In the genomic region with DNA sequence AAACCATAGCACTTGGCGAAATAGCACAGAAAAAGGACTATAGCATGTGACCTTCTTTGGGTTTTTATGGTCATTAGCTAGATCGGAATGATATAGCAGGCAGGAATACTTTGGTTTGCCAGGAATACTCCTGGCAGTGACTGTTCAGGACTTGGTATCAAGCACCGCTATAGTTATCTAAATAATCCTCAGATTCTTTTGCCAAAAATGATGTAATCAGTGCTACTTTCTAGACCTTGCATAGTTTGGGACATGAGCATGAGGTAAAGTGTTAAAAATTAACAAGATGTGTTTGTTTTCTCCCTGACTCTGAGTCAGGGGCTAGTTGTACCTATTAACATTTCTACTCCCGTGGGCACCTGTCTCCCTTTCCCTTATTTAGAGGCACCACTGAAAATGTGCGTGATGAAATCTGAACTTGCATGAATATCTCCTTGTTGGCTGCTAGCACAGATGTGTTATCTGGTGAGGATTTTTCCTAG, we compare ENCODE assay signal across 26 cellular contexts.
A peak's percentile ranks its signal among the peaks of the same experiment; 100 is the strongest.
DNase-seq lines count a peak whose midpoint lies in the region; ATAC-seq, FAIRE-seq and TF ChIP-seq lines count a peak whose summit lies in the region.
"Had no signal": no experiment of that assay in that cellular context is flagged by ENCODE, and none has a peak within 500 bp of the region (broad histone marks: within the 10 kb centered on the region; RNA-seq: fewer than 3 reads in every experiment).

No MANE protein-coding gene starts in this region.

- H3K4me3 Mint-ChIP-seq in activated T-cell treated with anti-CD3 and anti-CD28 coated beads, Interleukin-2, amount 50 U/mL, for 72 hours, result no peak overlapping the region
- H3K4me3 Mint-ChIP-seq in activated T-cell treated with anti-CD3 and anti-CD28 coated beads, Interleukin-2, amount 50 U/mL, for 4 hours, result no peak overlapping the region
- H3K4me3 Mint-ChIP-seq in stimulated activated effector memory CD8-positive, alpha-beta T cell treated with anti-CD3 and anti-CD28 coated beads, Interleukin-12 subunit alpha, Interleukin-12 subunit beta, amount 100 ng/mL, for 72 hours, result no peak overlapping the region
- H3K4me3 Mint-ChIP-seq: activated CD8-positive, alpha-beta T cell treated with anti-CD3 and anti-CD28 coated beads for 36 hours; effector memory CD8-positive, alpha-beta T cell; type B pancreatic cell had no signal

- H3K36me3 Mint-ChIP-seq in activated T-cell treated with anti-CD3 and anti-CD28 coated beads, Interleukin-2, amount 50 U/mL, for 72 hours (ENCODE audit: insufficient read depth in 2 of 2), result no peaks in the 10 kb centered on the region
- H3K36me3 Mint-ChIP-seq in activated T-cell treated with anti-CD3 and anti-CD28 coated beads, Interleukin-2, amount 50 U/mL, for 4 hours (ENCODE audit: insufficient read depth), result peaks cover 3% of the 10 kb centered on the region
- no peaks in the 10 kb centered on the region for H3K36me3 Mint-ChIP-seq in stimulated activated effector memory CD8-positive, alpha-beta T cell treated with anti-CD3 and anti-CD28 coated beads, Interleukin-12 subunit alpha, Interleukin-12 subunit beta, amount 100 ng/mL, for 72 hours
- H3K36me3 Mint-ChIP-seq: type B pancreatic cell had no signal

- no peak overlapping the region for H3K9ac ChIP-seq in HepG2 (ENCODE audit: insufficient read depth, low read depth, low read length)
- H3K9ac ChIP-seq: BLaER1 had no signal

- peak; percentile 47 for FAIRE-seq in HepG2 (lab: Jason Lieb, UNC)

- TF ChIP-seq EP300 in HepG2 (IDR thresholded peaks at IDR 0.05; ENCODE audit: low read depth in 2 of 2, low read length in 2 of 2) (peak in 1 of 2 experiments; percentile 39; a peak in 1 of 4 replicates), HepG2 (CRISPR knock-in tag; IDR thresholded peaks at IDR 0.05; ENCODE audit: borderline replicate concordance) (no peak)

- ATAC-seq in activated T-cell treated with anti-CD3 and anti-CD28 coated beads, Interleukin-2, amount 50 U/mL, for 72 hours (replicated peaks in 1 of 2), result no peak
- ATAC-seq in activated T-cell treated with anti-CD3 and anti-CD28 coated beads, Interleukin-2, amount 50 U/mL, for 4 hours, result no peak
- ATAC-seq in HepG2 (peak; percentile 97), HG02571 (IDR thresholded peaks at IDR 0.05; ENCODE audit: unreplicated experiment) (no peak), GM21576 (IDR thresholded peaks at IDR 0.05; ENCODE audit: unreplicated experiment) (no peak)
- no peak for ATAC-seq in stimulated activated effector memory CD8-positive, alpha-beta T cell treated with anti-CD3 and anti-CD28 coated beads, Interleukin-12 subunit alpha, Interleukin-12 subunit beta, amount 100 ng/mL, for 72 hours
- ATAC-seq: activated CD8-positive, alpha-beta T cell treated with anti-CD3 and anti-CD28 coated beads for 36 hours; effector memory CD8-positive, alpha-beta T cell; psoas muscle had no signal

- peak overlapping the region; percentile 19 for H3K27ac Mint-ChIP-seq in activated T-cell treated with anti-CD3 and anti-CD28 coated beads, Interleukin-2, amount 50 U/mL, for 72 hours
- no peak overlapping the region for H3K27ac Mint-ChIP-seq in stimulated activated effector memory CD8-positive, alpha-beta T cell treated with anti-CD3 and anti-CD28 coated beads, Interleukin-12 subunit alpha, Interleukin-12 subunit beta, amount 100 ng/mL, for 72 hours
- H3K27ac Mint-ChIP-seq: activated CD8-positive, alpha-beta T cell treated with anti-CD3 and anti-CD28 coated beads for 36 hours; effector memory CD8-positive, alpha-beta T cell; type B pancreatic cell had no signal

- POLR2A ChIA-PET in HepG2 (lab: Yijun Ruan, JAX), result interaction anchor here (0.7 to 2.1 kb wide), 3 partner anchors 12 to 22 kb away, joined by 3 to 9 read pairs (median 3); no protein-coding TSS in a partner anchor

- no peaks in the 10 kb centered on the region for H3K27me3 ChIP-seq in HepG2 (ENCODE audit: control insufficient read depth in 1 of 2, insufficient read depth in 2 of 2, low read length in 2 of 2)
- H3K27me3 ChIP-seq: BLaER1, breast epithelium, esophagus squamous epithelium, SJSA1 had no signal

- in situ Hi-C loops in HepG2 (cut with HindIII; ENCODE audit: extremely low pct_ligation_motif_present, low pct_unique_long_range_greater_than_20kb), result no loop called here

- no peak overlapping the region for H2AFZ ChIP-seq in HepG2 (ENCODE audit: low read length)

- H3K4me3 ChIP-seq in epithelial cell of proximal tubule (ENCODE audit: low read depth, low read length), result no peak overlapping the region
- no peak overlapping the region for H3K4me3 ChIP-seq in HepG2 (replicated peaks in 1 of 3; ENCODE audit: insufficient read depth in 1 of 3, low read depth in 2 of 3, low read length in 3 of 3)
- H3K4me3 ChIP-seq: BLaER1, breast epithelium, coronary artery, esophagus squamous epithelium, HAP-1, psoas muscle, SJSA1, skin epidermis had no signal

- peaks cover 27% of the 10 kb centered on the region for H3K4me1 ChIP-seq in HepG2 (ENCODE audit: insufficient read depth, low read length)
- H3K4me1 ChIP-seq: breast epithelium, esophagus squamous epithelium, HAP-1, psoas muscle, SJSA1 had no signal

- H3K4me1 Mint-ChIP-seq in activated T-cell treated with anti-CD3 and anti-CD28 coated beads, Interleukin-2, amount 50 U/mL, for 72 hours (ENCODE audit: low read depth), result no peaks in the 10 kb centered on the region
- no peaks in the 10 kb centered on the region for H3K4me1 Mint-ChIP-seq in activated T-cell treated with anti-CD3 and anti-CD28 coated beads, Interleukin-2, amount 50 U/mL, for 4 hours (ENCODE audit: low read depth)
- peaks cover 6% of the 10 kb centered on the region for H3K4me1 Mint-ChIP-seq in stimulated activated effector memory CD8-positive, alpha-beta T cell treated with anti-CD3 and anti-CD28 coated beads, Interleukin-12 subunit alpha, Interleukin-12 subunit beta, amount 100 ng/mL, for 72 hours

- TF ChIP-seq CTCF in epithelial cell of proximal tubule (conservative IDR thresholded peaks at IDR 0.05; ENCODE audit: low read depth, low read length) (no peak), HepG2 (CRISPR knock-in tag; IDR thresholded peaks at IDR 0.05) (no peak)

- no peaks in the 10 kb centered on the region for H3K36me3 ChIP-seq in HepG2 (replicated peaks in 1 of 2; ENCODE audit: control insufficient read depth in 1 of 2, insufficient read depth in 2 of 2, low read length in 2 of 2)
- H3K36me3 ChIP-seq: BLaER1, breast epithelium, esophagus squamous epithelium, HAP-1, SJSA1 had no signal

- peak overlapping the region; percentile 11 for H3K27ac ChIP-seq in HepG2 (ENCODE audit: extremely low read length, insufficient read depth, low read length)
- H3K27ac ChIP-seq: BLaER1, breast epithelium, coronary artery, esophagus squamous epithelium, psoas muscle, SJSA1, skin epidermis had no signal

- no peak for DNase-seq in activated T-cell treated with anti-CD3 and anti-CD28 coated beads, Interleukin-2, amount 50 U/mL, for 72 hours
- DNase-seq in activated T-cell treated with anti-CD3 and anti-CD28 coated beads, Interleukin-2, amount 50 U/mL, for 4 hours, result no peak
- DNase-seq in epithelial cell of proximal tubule (ENCODE audit: low read depth) (peak; percentile 98), HepG2 (ENCODE audit: low spot score) (peak; percentile 81), retina (no peak)
- DNase-seq in stimulated activated effector memory CD8-positive, alpha-beta T cell treated with anti-CD3 and anti-CD28 coated beads, Interleukin-12 subunit alpha, Interleukin-12 subunit beta, amount 100 ng/mL, for 72 hours (ENCODE audit: low spot score in 2 of 2), result no peak
- DNase-seq: activated CD4-positive, CD25-positive, alpha-beta regulatory T cell treated with anti-CD3 and anti-CD28 coated beads, Interleukin-2, amount 50 U/mL, for 72 hours; activated CD8-positive, alpha-beta T cell treated with anti-CD3 and anti-CD28 coated beads for 36 hours; activated T-cell treated with anti-CD3 and anti-CD28 coated beads for 4 hours; effector memory CD8-positive, alpha-beta T cell; esophagus squamous epithelium; islet precursor cell; NCI-H1105 treated with DMSO at 0.1 percent for 48 hours; NCI-H2029 treated with DMSO at 0.1 percent for 48 hours; NCI-H524 treated with DMSO at 0.1 percent for 48 hours; psoas muscle; T-helper 1 cell had no signal

- CTCF ChIA-PET in HepG2 (lab: Yijun Ruan, JAX; ENCODE audit: low intra/inter-chr PET ratio, low total read pairs), result no interaction called here

- BruUV-seq in HepG2 (replicated peaks; lab: Mats Ljungman, UMichigan), result no TSS peak

- no peaks in the 10 kb centered on the region for H4K20me1 ChIP-seq in HepG2 (ENCODE audit: insufficient read depth, low read length)
- H4K20me1 ChIP-seq: BLaER1 had no signal

- no peak for TF ChIP-seq RAD21 in HepG2 (CRISPR knock-in tag; IDR thresholded peaks at IDR 0.05)

- intact Hi-C loops in HepG2 (cut with micrococcal nuclease; ENCODE audit: unreplicated experiment), result no loop called here

- TF ChIP-seq POLR2A in HepG2 (IDR thresholded peaks at IDR 0.05; ENCODE audit: insufficient read depth in 1 of 2, low read depth in 2 of 2, low read length in 2 of 2), result no peak

- no peaks in the 10 kb centered on the region for H3K9me3 ChIP-seq in HepG2 (ENCODE audit: low read length)
- H3K9me3 ChIP-seq: BLaER1, breast epithelium, esophagus squamous epithelium, HAP-1, psoas muscle, SJSA1 had no signal

- no peaks in the 10 kb centered on the region for H3K27me3 Mint-ChIP-seq in activated T-cell treated with anti-CD3 and anti-CD28 coated beads, Interleukin-2, amount 50 U/mL, for 72 hours (ENCODE audit: low read depth)
- H3K27me3 Mint-ChIP-seq in activated T-cell treated with anti-CD3 and anti-CD28 coated beads, Interleukin-2, amount 50 U/mL, for 4 hours (ENCODE audit: low read depth), result no peaks in the 10 kb centered on the region
- H3K27me3 Mint-ChIP-seq: activated CD8-positive, alpha-beta T cell treated with anti-CD3 and anti-CD28 coated beads for 36 hours; effector memory CD8-positive, alpha-beta T cell; type B pancreatic cell had no signal

- H3K9me3 Mint-ChIP-seq in activated T-cell treated with anti-CD3 and anti-CD28 coated beads, Interleukin-2, amount 50 U/mL, for 72 hours, result no peaks in the 10 kb centered on the region
- no peaks in the 10 kb centered on the region for H3K9me3 Mint-ChIP-seq in activated T-cell treated with anti-CD3 and anti-CD28 coated beads, Interleukin-2, amount 50 U/mL, for 4 hours
- no peaks in the 10 kb centered on the region for H3K9me3 Mint-ChIP-seq in stimulated activated effector memory CD8-positive, alpha-beta T cell treated with anti-CD3 and anti-CD28 coated beads, Interleukin-12 subunit alpha, Interleukin-12 subunit beta, amount 100 ng/mL, for 72 hours
- H3K9me3 Mint-ChIP-seq: activated CD8-positive, alpha-beta T cell treated with anti-CD3 and anti-CD28 coated beads for 36 hours; effector memory CD8-positive, alpha-beta T cell; type B pancreatic cell had no signal

- no peaks in the 10 kb centered on the region for H3K79me2 ChIP-seq in HepG2 (ENCODE audit: insufficient read depth, low read length)

- peak overlapping the region; percentile 36 for H3K4me2 ChIP-seq in HepG2 (ENCODE audit: low read depth, low read length)

- 31% methylated on average over 5 of the region's 5 CpGs for WGBS in HepG2 (ENCODE audit: low lambda C conversion rate)

TF ChIP-seq in HepG2, 621 proteins besides CTCF, POLR2A, EP300 and RAD21 (continues in another document):
- TF ChIP-seq NFYC (CRISPR knock-in tag; IDR thresholded peaks at IDR 0.05) (no peak), ZNF121 (CRISPR knock-in tag; IDR thresholded peaks at IDR 0.05) (peak; percentile 37; the same call in 1 of the 2 replicates)

Comparison
In these comparisons a context has a peak if more than half of its experiments do, and no peak if none do; other contexts are left out.
1. DNase-seq: peak in epithelial cell of proximal tubule (single experiment) and HepG2 (single experiment); none in activated T-cell treated with anti-CD3 and anti-CD28 coated beads, Interleukin-2, amount 50 U/mL, for 72 hours (0 of 2), activated T-cell treated with anti-CD3 and anti-CD28 coated beads, Interleukin-2, amount 50 U/mL, for 4 hours (single experiment), retina (single experiment) and stimulated activated effector memory CD8-positive, alpha-beta T cell treated with anti-CD3 and anti-CD28 coated beads, Interleukin-12 subunit alpha, Interleukin-12 subunit beta, amount 100 ng/mL, for 72 hours (0 of 2).